In the genomic region with DNA sequence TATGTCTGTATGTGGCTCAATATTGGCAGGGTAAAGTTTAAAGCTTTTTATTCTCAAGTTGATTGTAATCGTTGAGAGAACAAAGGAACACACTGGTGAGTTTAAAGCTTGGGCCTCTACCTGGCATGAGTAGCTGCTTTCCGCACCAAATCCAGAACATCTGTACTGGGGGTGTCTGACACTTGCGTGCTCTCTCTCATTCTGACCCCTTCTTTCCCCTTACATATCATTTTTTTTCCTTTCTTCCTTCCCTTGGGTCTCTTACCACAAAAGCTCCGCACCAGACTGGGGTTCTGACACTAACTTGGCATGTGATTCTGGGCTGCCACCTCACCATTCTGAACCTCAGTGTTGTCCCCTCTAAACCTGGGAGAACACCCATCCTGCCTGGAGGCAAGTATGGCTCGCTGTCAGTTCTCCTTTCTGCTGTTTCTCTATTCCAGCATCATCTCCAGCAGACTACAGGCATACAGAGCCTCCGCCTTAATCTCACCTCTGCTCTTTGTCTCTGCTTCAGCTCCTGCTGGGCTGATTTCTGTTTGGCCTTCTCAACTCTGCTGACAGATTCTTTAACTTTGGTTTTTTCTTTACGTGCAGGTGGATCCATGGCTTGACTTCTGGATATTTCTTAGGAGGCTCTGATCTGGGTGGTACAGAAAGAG, we compare ENCODE assay signal across 6 cellular contexts. TPM values are rescaled to one million over a fixed set of nuclear protein-coding genes. Genes with fewer than 3 reads are reported as not detected.
DNase-seq lines count a peak whose midpoint lies in the region; ATAC-seq and TF ChIP-seq lines count a peak whose summit lies in the region.

No MANE protein-coding gene starts in this region.

- no peaks in the 10 kb centered on the region for H3K9me3 ChIP-seq in HUES64 (ENCODE audit: insufficient read depth, low read depth, low read length)

- no peaks in the 10 kb centered on the region for H3K27me3 ChIP-seq in HUES64 (ENCODE audit: insufficient read depth, low read length)

- H3K4me3 Mint-ChIP-seq in CD14-positive monocyte (peak overlapping the region; percentile 85 to 92), MCF 10A (ENCODE audit: unreplicated experiment) (peak overlapping the region; percentile 71), neural crest cell (peak overlapping the region; percentile 83)

- CTCF ChIA-PET in MCF 10A (lab: Yijun Ruan, JAX): interaction anchor here (0.5 to 1.0 kb wide), 3 partner anchors 39 to 1299 kb away, joined by 3 to 4 read pairs (median 3); no protein-coding TSS in a partner anchor

- no peak for ATAC-seq in HG03108 (IDR thresholded peaks at IDR 0.05; ENCODE audit: unreplicated experiment)

- no peak for TF ChIP-seq CTCF in CD14-positive monocyte (IDR thresholded peaks at IDR 0.05)
- no peak for TF ChIP-seq CTCF in MCF 10A (IDR thresholded peaks at IDR 0.05; ENCODE audit: unreplicated experiment)
- no peak for TF ChIP-seq CTCF in neural crest cell (conservative IDR thresholded peaks at IDR 0.05)

- H3K9me3 Mint-ChIP-seq in CD14-positive monocyte: no peaks in the 10 kb centered on the region
- H3K9me3 Mint-ChIP-seq in MCF 10A (ENCODE audit: unreplicated experiment): no peaks in the 10 kb centered on the region
- no peaks in the 10 kb centered on the region for H3K9me3 Mint-ChIP-seq in neural crest cell

- peak overlapping the region; percentile 65 to 90 (median 87) for H3K27ac Mint-ChIP-seq in CD14-positive monocyte
- H3K27ac Mint-ChIP-seq in MCF 10A (ENCODE audit: low read depth, unreplicated experiment): peak overlapping the region; percentile 74
- peak overlapping the region; percentile 47 for H3K27ac Mint-ChIP-seq in neural crest cell (ENCODE audit: unreplicated experiment)

- no peaks in the 10 kb centered on the region; the same call in 1 of the 2 replicates for H3K36me3 ChIP-seq in HUES64 (ENCODE audit: insufficient read depth, low read length)

- POLR2A ChIA-PET in MCF 10A (lab: Yijun Ruan, JAX): interaction anchor here (0.6 to 11.5 kb wide), 19 partner anchors 9 to 538 kb away, joined by 3 to 88 read pairs (median 4); partner anchors contain the start of genes C1orf50, P3H1, PPIH and ZNF691

- peaks cover 26 to 31% of the 10 kb centered on the region in 2 donors for H3K36me3 Mint-ChIP-seq in CD14-positive monocyte
- H3K36me3 Mint-ChIP-seq in MCF 10A (ENCODE audit: insufficient read depth, unreplicated experiment): peaks cover 10% of the 10 kb centered on the region
- peaks cover 7% of the 10 kb centered on the region for H3K36me3 Mint-ChIP-seq in neural crest cell (ENCODE audit: low read depth)

- H3K4me1 Mint-ChIP-seq in CD14-positive monocyte (peaks cover 38% of the 10 kb centered on the region), MCF 10A (ENCODE audit: insufficient read depth, unreplicated experiment) (peaks cover 21% of the 10 kb centered on the region), neural crest cell (peaks cover 35% of the 10 kb centered on the region)

- DNase-seq in CD14-positive monocyte (ENCODE audit: low spot score) (no peak), MCF 10A (ENCODE audit: unreplicated experiment) (peak; percentile 3), neural crest cell (ENCODE audit: low read depth, low spot score) (no peak), AG20443 (ENCODE audit: low spot score) (no peak)

- H3K27ac ChIP-seq in HUES64 (ENCODE audit: low read depth, low read length): no peak overlapping the region; the same call in 1 of the 2 replicates

- 57% methylated on average over 7 of the region's 7 CpGs for WGBS in HUES64

- H3K27me3 Mint-ChIP-seq in CD14-positive monocyte (ENCODE audit: low read depth in 3 of 3): peaks cover 0 to 2% (median 0%) of the 10 kb centered on the region in 3 donors
- H3K27me3 Mint-ChIP-seq in MCF 10A (ENCODE audit: insufficient read depth, unreplicated experiment): no peaks in the 10 kb centered on the region
- H3K27me3 Mint-ChIP-seq in neural crest cell (ENCODE audit: low read depth): no peaks in the 10 kb centered on the region

- H3K9ac ChIP-seq in HUES64 (ENCODE audit: low read depth, low read length): peak overlapping the region; percentile 86; the same call in 1 of the 2 replicates

- TSS peak; percentile 56 for BruUV-seq in MCF 10A (replicated peaks; lab: Mats Ljungman, UMichigan)

- H3K4me1 ChIP-seq in HUES64 (ENCODE audit: insufficient read depth, low read length): peaks cover 17% of the 10 kb centered on the region

- intact Hi-C loops in CD14-positive monocyte (cut with micrococcal nuclease): loop anchor here (2.0 to 5.0 kb wide), 2 partner anchors 49 kb away; partner anchors contain the start of genes C1orf50 (in 2 of the 2) and P3H1 (in 2 of the 2)
- intact Hi-C loops in MCF 10A (cut with micrococcal nuclease): no loop called here

- H3K4me3 ChIP-seq in HUES64 (ENCODE audit: low read length): peak overlapping the region; percentile 94

RNA-seq across cellular contexts. Expression of gene ERMAP, which starts 0.9 kb away (rescaled TPM):
- polyA plus RNA-seq in CD14-positive monocyte: 1 to 10 TPM; 6.0 to 8.4 TPM
- 2.8 TPM for polyA plus RNA-seq in HUES64 (2013, experiment 1 of 2)
- 2.5 TPM for polyA plus RNA-seq in HUES64 (2013, experiment 2 of 2)
- total RNA-seq in MCF 10A (2022): 13.2 and 17.2 TPM in 2 replicates
- total RNA-seq in neural crest cell: 7.1 and 8.8 TPM in 2 replicates

RNA-seq across cellular contexts. Expression of gene SVBP, which starts 1.1 kb away (rescaled TPM):
- 10 to 100 TPM; 54.3 to 56.1 TPM for polyA plus RNA-seq in CD14-positive monocyte
- 38.8 TPM for polyA plus RNA-seq in HUES64 (2013, experiment 1 of 2)
- 48.3 TPM for polyA plus RNA-seq in HUES64 (2013, experiment 2 of 2)
- total RNA-seq in MCF 10A (2022): 15.7 and 16.7 TPM in 2 replicates
- 46.5 and 47.9 TPM in 2 replicates for total RNA-seq in neural crest cell

RNA-seq across cellular contexts. Expression of gene ZNF691, which starts 30.3 kb away (rescaled TPM):
- polyA plus RNA-seq in CD14-positive monocyte: 1 to 10 TPM; 1.3 to 1.8 TPM
- polyA plus RNA-seq in HUES64 (2013, experiment 1 of 2): 13.3 TPM
- polyA plus RNA-seq in HUES64 (2013, experiment 2 of 2): 13.6 TPM
- total RNA-seq in MCF 10A (2022) (8.4 and 9.5 TPM in 2 replicates), neural crest cell (19.1 TPM in 2 replicates)

RNA-seq across cellular contexts. Expression of gene TMEM269, which starts 31.3 kb away (rescaled TPM):
- polyA plus RNA-seq in CD14-positive monocyte: not detected
- polyA plus RNA-seq in HUES64 (2013, experiment 1 of 2): 0.20 TPM
- 0.19 TPM for polyA plus RNA-seq in HUES64 (2013, experiment 2 of 2)
- 0.17 TPM in 1 of 2 replicates, not detected in the other for total RNA-seq in MCF 10A (2022)
- 0.70 and 0.91 TPM in 2 replicates for total RNA-seq in neural crest cell

RNA-seq across cellular contexts. Expression of gene C1orf50, which starts 49.0 kb away (rescaled TPM):
- polyA plus RNA-seq in CD14-positive monocyte: 1 to 10 TPM; 3.7 to 9.2 TPM
- polyA plus RNA-seq in HUES64 (2013, experiment 1 of 2): 4.1 TPM
- 5.7 TPM for polyA plus RNA-seq in HUES64 (2013, experiment 2 of 2)
- 11.7 and 13.8 TPM in 2 replicates for total RNA-seq in MCF 10A (2022)
- total RNA-seq in neural crest cell: 9.7 and 13.6 TPM in 2 replicates
